Comparison of ENCODE assay signal across 8 cellular contexts in the genomic region with DNA sequence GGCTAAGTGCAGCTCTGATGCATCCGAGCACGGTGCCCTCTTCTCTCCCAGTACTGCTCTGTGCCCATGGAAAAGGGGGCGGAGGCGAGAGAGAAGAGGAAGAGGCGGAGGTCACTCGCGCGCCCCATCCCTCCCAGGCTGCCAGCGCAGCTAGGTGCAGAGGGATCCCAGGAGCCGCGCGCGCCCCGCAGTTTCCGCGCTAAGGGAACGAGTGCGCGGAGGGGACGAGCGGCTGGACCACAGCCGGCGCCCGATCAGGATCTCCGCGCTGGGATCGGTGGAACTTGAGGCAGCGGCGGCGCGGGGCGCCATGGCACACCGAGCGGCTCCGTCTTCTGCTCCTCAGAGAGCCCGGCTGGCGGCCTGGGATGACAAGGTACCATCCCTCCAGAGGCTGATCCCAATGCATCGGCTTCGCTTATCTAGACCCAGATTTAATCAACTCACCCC. TPM values are rescaled to one million over a fixed set of nuclear protein-coding genes. Genes with fewer than 3 reads are reported as not detected.
DNase-seq lines count a peak whose midpoint lies in the region; ATAC-seq and TF ChIP-seq lines count a peak whose summit lies in the region.

A gene with protein sequence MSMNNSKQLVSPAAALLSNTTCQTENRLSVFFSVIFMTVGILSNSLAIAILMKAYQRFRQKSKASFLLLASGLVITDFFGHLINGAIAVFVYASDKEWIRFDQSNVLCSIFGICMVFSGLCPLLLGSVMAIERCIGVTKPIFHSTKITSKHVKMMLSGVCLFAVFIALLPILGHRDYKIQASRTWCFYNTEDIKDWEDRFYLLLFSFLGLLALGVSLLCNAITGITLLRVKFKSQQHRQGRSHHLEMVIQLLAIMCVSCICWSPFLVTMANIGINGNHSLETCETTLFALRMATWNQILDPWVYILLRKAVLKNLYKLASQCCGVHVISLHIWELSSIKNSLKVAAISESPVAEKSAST (plus strand): TSS at position 114 of the 450 bp plus-strand sequence. CDS start 1,770 bp downstream, outside the sequence.

- H3K4me3 Mint-ChIP-seq in WTC11 = peak within 1 kb of the TSS; percentile 83

- DNase-seq in HEK293T (ENCODE audit: extremely low spot score) (peak; percentile 51), WTC11 (ENCODE audit: low spot score) (peak; percentile 68), iPS DF 6.9 (ENCODE audit: low read depth, low spot score) (peak; percentile 7), NOMO-1 treated with dmso at 0.1 percent for 144 hours (lab: John Stamatoyannopoulos, UW; ENCODE audit: unreplicated experiment) (no peak)
- no peak for DNase-seq in effector CD4-positive, alpha-beta T cell

- ATAC-seq in WTC11 (peak; percentile 81), GM21825 (IDR thresholded peaks at IDR 0.05; ENCODE audit: unreplicated experiment) (no peak), HG03442 (IDR thresholded peaks at IDR 0.05; ENCODE audit: unreplicated experiment) (no peak)

- H3K4me1 Mint-ChIP-seq in WTC11 = peaks cover 9% of the 10 kb centered on the region

- peak within 1 kb of the TSS; percentile 45; the same call in 1 of the 2 replicates for H3K4me3 ChIP-seq in iPS DF 6.9 (ENCODE audit: low read length)
- H3K4me3 ChIP-seq in skin epidermis = peak within 1 kb of the TSS; percentile 16 to 44 (median 34)

- POLR2A ChIA-PET in HEK293T (lab: Yijun Ruan, JAX) = no interaction called here
- POLR2A ChIA-PET in WTC11 (lab: Charles Lee) = interaction anchor here (0.8 kb wide), 1 partner anchor 25 kb away, joined by 3 read pairs; no protein-coding TSS in a partner anchor

- H3K36me3 ChIP-seq in iPS DF 6.9 (ENCODE audit: control insufficient read depth, insufficient read depth, low read length) = no peaks in the 10 kb centered on the region

- no peaks in the 10 kb centered on the region for H3K36me3 Mint-ChIP-seq in WTC11

- no peak for TF ChIP-seq CTCF in WTC11 (IDR thresholded peaks at IDR 0.05)

- H3K27ac ChIP-seq in iPS DF 6.9 (ENCODE audit: low read length) = no peak within 1 kb of the TSS
- H3K27ac ChIP-seq in skin epidermis = peak within 1 kb of the TSS in 19 of 21 experiments; percentile 19 to 86 (median 71)

- peaks cover 18% of the 10 kb centered on the region for H3K27me3 ChIP-seq in iPS DF 6.9 (ENCODE audit: control insufficient read depth, insufficient read depth, low read length)

- no peaks in the 10 kb centered on the region for H3K4me1 ChIP-seq in iPS DF 6.9 (ENCODE audit: control insufficient read depth, insufficient read depth, low read length)

- H3K9me3 ChIP-seq in iPS DF 6.9 (ENCODE audit: control insufficient read depth, insufficient read depth, low read length) = no peaks in the 10 kb centered on the region

- no CpG with 5 or more reads among the region's 39 CpGs for WGBS in iPS DF 6.9 (ENCODE audit: insufficient coverage, insufficient read length)

- 0 out of 2 replicates have a peak, but pooled peaks cover 5% of the 10 kb centered on the region for H3K9me3 Mint-ChIP-seq in WTC11

- no peak within 1 kb of the TSS for H3K27ac Mint-ChIP-seq in WTC11

- CTCF ChIA-PET in HEK293T (lab: Yijun Ruan, JAX) (interaction anchor here (2.0 kb wide), 1 partner anchor 158 kb away, joined by 6 read pairs; no protein-coding TSS in a partner anchor), WTC11 (lab: Charles Lee) (interaction anchor here (0.7 to 1.1 kb wide), 2 partner anchors 182 to 360 kb away, joined by 3 read pairs; no protein-coding TSS in a partner anchor)

- H3K27me3 Mint-ChIP-seq in WTC11 (ENCODE audit: low read depth) = peaks cover 84% of the 10 kb centered on the region

TF ChIP-seq in HEK293T, 16 proteins besides CTCF, POLR2A, EP300 and RAD21:
- no peak for TF ChIP-seq TARDBP (IDR thresholded peaks at IDR 0.05)
- TF ChIP-seq BHLHE40 (IDR thresholded peaks at IDR 0.05; ENCODE audit: borderline replicate concordance) = no peak
- TF ChIP-seq ZNF384 (IDR thresholded peaks at IDR 0.05) = no peak
- no peak for TF ChIP-seq LEF1 (IDR thresholded peaks at IDR 0.05; ENCODE audit: borderline replicate concordance)
- TF ChIP-seq, protein P1, sequence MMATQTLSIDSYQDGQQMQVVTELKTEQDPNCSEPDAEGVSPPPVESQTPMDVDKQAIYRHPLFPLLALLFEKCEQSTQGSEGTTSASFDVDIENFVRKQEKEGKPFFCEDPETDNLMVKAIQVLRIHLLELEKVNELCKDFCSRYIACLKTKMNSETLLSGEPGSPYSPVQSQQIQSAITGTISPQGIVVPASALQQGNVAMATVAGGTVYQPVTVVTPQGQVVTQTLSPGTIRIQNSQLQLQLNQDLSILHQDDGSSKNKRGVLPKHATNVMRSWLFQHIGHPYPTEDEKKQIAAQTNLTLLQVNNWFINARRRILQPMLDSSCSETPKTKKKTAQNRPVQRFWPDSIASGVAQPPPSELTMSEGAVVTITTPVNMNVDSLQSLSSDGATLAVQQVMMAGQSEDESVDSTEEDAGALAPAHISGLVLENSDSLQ (IDR thresholded peaks at IDR 0.05) = no peak
- no peak for TF ChIP-seq L3MBTL2 (conservative IDR thresholded peaks at IDR 0.05)
- TF ChIP-seq NFRKB (IDR thresholded peaks at IDR 0.05) = no peak
- no peak for TF ChIP-seq HDGF (IDR thresholded peaks at IDR 0.05; ENCODE audit: borderline replicate concordance)
- TF ChIP-seq SP1 (IDR thresholded peaks at IDR 0.05) = no peak

TF ChIP-seq in WTC11, 78 proteins besides CTCF, POLR2A, EP300 and RAD21:
- TF ChIP-seq TP53 (CRISPR knock-in tag; IDR thresholded peaks at IDR 0.05) (no peak), ZNF138 (CRISPR knock-in tag; conservative IDR thresholded peaks at IDR 0.05) (no peak), FOXK1 (CRISPR knock-in tag; IDR thresholded peaks at IDR 0.05) (no peak), IRF2 (CRISPR knock-in tag; IDR thresholded peaks at IDR 0.05; ENCODE audit: borderline replicate concordance, low read depth) (no peak), ZNF232 (CRISPR knock-in tag; IDR thresholded peaks at IDR 0.05) (no peak), SOX15 (CRISPR knock-in tag; IDR thresholded peaks at IDR 0.05) (no peak)
- TF ChIP-seq, protein P2, sequence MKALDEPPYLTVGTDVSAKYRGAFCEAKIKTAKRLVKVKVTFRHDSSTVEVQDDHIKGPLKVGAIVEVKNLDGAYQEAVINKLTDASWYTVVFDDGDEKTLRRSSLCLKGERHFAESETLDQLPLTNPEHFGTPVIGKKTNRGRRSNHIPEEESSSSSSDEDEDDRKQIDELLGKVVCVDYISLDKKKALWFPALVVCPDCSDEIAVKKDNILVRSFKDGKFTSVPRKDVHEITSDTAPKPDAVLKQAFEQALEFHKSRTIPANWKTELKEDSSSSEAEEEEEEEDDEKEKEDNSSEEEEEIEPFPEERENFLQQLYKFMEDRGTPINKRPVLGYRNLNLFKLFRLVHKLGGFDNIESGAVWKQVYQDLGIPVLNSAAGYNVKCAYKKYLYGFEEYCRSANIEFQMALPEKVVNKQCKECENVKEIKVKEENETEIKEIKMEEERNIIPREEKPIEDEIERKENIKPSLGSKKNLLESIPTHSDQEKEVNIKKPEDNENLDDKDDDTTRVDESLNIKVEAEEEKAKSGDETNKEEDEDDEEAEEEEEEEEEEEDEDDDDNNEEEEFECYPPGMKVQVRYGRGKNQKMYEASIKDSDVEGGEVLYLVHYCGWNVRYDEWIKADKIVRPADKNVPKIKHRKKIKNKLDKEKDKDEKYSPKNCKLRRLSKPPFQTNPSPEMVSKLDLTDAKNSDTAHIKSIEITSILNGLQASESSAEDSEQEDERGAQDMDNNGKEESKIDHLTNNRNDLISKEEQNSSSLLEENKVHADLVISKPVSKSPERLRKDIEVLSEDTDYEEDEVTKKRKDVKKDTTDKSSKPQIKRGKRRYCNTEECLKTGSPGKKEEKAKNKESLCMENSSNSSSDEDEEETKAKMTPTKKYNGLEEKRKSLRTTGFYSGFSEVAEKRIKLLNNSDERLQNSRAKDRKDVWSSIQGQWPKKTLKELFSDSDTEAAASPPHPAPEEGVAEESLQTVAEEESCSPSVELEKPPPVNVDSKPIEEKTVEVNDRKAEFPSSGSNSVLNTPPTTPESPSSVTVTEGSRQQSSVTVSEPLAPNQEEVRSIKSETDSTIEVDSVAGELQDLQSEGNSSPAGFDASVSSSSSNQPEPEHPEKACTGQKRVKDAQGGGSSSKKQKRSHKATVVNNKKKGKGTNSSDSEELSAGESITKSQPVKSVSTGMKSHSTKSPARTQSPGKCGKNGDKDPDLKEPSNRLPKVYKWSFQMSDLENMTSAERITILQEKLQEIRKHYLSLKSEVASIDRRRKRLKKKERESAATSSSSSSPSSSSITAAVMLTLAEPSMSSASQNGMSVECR (CRISPR knock-in tag; IDR thresholded peaks at IDR 0.05; ENCODE audit: borderline replicate concordance) = no peak
- TF ChIP-seq, protein P3, sequence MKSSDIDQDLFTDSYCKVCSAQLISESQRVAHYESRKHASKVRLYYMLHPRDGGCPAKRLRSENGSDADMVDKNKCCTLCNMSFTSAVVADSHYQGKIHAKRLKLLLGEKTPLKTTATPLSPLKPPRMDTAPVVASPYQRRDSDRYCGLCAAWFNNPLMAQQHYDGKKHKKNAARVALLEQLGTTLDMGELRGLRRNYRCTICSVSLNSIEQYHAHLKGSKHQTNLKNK (CRISPR knock-in tag; IDR thresholded peaks at IDR 0.05) = no peak
- TF ChIP-seq, protein P4, sequence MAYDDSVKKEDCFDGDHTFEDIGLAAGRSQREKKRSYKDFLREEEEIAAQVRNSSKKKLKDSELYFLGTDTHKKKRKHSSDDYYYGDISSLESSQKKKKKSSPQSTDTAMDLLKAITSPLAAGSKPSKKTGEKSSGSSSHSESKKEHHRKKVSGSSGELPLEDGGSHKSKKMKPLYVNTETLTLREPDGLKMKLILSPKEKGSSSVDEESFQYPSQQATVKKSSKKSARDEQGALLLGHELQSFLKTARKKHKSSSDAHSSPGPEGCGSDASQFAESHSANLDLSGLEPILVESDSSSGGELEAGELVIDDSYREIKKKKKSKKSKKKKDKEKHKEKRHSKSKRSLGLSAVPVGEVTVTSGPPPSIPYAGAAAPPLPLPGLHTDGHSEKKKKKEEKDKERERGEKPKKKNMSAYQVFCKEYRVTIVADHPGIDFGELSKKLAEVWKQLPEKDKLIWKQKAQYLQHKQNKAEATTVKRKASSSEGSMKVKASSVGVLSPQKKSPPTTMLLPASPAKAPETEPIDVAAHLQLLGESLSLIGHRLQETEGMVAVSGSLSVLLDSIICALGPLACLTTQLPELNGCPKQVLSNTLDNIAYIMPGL (CRISPR knock-in tag; IDR thresholded peaks at IDR 0.05) = peak; percentile 40; the same call in 1 of the 2 replicates
- TF ChIP-seq, protein P5, sequence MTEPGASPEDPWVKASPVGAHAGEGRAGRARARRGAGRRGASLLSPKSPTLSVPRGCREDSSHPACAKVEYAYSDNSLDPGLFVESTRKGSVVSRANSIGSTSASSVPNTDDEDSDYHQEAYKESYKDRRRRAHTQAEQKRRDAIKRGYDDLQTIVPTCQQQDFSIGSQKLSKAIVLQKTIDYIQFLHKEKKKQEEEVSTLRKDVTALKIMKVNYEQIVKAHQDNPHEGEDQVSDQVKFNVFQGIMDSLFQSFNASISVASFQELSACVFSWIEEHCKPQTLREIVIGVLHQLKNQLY (CRISPR knock-in tag; IDR thresholded peaks at IDR 0.05) = peak; percentile 62; the same call in 1 of the 2 replicates
TF ChIP-seq in WTC11: peak in this region for 2.

RNA-seq across cellular contexts. Expression of the gene that starts here (rescaled TPM):
- 0.04 to 0.11 TPM in 2 of 3 replicates, not detected in the other for total RNA-seq in WTC11 (2021)

Comparison
In these comparisons a context has a peak if more than half of its experiments do, and no peak if none do; other contexts are left out.
1. Peak in DNase-seq and ATAC-seq in WTC11; RNA of the gene not detected or under 1 TPM.
2. DNase-seq: peak in HEK293T (single experiment) and iPS DF 6.9 (single experiment); none in effector CD4-positive, alpha-beta T cell (single experiment) and NOMO-1 treated with dmso at 0.1 percent for 144 hours (single experiment).